ENCODE assay signal across 1 cellular context in the genomic region with DNA sequence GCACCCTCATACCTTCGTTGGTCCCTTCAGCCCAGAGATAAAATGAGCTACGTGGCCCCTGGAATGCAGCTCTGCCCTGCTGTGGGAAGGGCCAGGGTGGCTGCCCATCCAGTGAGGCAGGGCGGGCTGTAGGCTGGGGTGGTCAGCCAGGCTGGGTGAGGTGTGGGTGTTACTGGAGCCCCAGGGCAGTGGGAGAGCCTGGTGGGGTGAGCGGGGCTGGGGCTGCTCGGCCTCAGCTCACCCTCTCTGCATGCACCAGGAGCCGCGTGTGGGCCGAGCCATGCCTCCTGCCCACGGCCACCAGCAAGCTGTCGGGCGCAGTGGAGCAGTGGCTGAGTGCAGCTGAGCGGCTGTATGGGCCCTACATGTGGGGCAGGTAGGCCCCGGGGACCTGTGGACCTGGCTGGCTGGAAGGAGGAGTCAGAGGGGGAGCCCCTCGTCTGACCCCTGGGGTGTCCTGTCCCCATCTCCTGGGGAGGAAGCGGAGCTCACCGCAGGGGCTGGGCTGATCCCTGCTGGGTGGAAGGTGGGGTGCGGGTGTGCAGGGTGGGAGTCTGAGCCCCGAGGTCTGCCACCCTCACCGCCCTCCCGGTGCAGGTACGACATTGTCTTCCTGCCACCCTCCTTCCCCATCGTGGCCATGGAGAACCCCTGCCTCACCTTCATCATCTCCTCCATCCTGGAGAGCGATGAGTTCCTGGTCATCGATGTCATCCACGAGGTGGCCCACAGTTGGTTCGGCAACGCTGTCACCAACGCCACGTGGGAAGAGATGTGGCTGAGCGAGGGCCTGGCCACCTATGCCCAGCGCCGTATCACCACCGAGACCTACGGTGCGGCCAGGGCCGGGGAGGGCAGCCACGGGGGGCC.
TF ChIP-seq lines count a peak whose summit lies in the region.

No MANE protein-coding gene starts in this region.

TF ChIP-seq in SK-N-SH treated with all-trans-retinoic acid at 6 μM for 48 hours, 23 proteins besides CTCF, POLR2A, EP300 and RAD21 (continued from another document):
- TF ChIP-seq, protein P1, sequence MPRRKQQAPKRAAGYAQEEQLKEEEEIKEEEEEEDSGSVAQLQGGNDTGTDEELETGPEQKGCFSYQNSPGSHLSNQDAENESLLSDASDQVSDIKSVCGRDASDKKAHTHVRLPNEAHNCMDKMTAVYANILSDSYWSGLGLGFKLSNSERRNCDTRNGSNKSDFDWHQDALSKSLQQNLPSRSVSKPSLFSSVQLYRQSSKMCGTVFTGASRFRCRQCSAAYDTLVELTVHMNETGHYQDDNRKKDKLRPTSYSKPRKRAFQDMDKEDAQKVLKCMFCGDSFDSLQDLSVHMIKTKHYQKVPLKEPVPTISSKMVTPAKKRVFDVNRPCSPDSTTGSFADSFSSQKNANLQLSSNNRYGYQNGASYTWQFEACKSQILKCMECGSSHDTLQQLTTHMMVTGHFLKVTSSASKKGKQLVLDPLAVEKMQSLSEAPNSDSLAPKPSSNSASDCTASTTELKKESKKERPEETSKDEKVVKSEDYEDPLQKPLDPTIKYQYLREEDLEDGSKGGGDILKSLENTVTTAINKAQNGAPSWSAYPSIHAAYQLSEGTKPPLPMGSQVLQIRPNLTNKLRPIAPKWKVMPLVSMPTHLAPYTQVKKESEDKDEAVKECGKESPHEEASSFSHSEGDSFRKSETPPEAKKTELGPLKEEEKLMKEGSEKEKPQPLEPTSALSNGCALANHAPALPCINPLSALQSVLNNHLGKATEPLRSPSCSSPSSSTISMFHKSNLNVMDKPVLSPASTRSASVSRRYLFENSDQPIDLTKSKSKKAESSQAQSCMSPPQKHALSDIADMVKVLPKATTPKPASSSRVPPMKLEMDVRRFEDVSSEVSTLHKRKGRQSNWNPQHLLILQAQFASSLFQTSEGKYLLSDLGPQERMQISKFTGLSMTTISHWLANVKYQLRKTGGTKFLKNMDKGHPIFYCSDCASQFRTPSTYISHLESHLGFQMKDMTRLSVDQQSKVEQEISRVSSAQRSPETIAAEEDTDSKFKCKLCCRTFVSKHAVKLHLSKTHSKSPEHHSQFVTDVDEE (CRISPR knock-in tag; IDR thresholded peaks at IDR 0.05) = no peak
- TF ChIP-seq ESRRG (CRISPR knock-in tag; IDR thresholded peaks at IDR 0.05) (no peak), ARNTL (CRISPR knock-in tag; IDR thresholded peaks at IDR 0.05; ENCODE audit: borderline replicate concordance, low read depth) (no peak), ZC3H10 (CRISPR knock-in tag; IDR thresholded peaks at IDR 0.05) (no peak), ZNF70 (CRISPR knock-in tag; IDR thresholded peaks at IDR 0.05) (no peak), ZFP3 (CRISPR knock-in tag; IDR thresholded peaks at IDR 0.05) (no peak)
